ENCODE assay signal across 1 cellular context in the genomic region with DNA sequence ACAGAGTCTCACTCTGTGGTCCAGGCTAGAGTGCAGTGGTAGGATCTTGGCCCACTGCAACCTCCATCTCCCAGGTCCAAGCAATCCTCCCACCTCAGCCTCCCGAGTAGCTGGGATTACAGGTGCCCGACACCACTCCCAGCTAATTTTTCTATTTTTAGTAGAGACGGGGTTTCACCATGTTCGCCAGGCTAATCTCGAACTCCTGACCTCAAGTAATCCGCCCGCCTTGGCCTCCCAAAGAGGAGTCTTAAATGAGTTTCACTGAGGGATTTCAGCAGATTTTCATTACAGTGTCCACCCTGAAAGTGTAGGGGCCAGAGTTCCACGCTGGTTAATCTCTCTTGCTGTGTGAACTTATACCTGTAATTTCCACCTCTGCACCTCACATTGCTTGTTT.
TF ChIP-seq lines count a peak whose summit lies in the region.

No MANE protein-coding gene starts in this region.

TF ChIP-seq in GM23338, 12 proteins besides CTCF, POLR2A, EP300 and RAD21 (continued from another document):
- TF ChIP-seq, protein P1, sequence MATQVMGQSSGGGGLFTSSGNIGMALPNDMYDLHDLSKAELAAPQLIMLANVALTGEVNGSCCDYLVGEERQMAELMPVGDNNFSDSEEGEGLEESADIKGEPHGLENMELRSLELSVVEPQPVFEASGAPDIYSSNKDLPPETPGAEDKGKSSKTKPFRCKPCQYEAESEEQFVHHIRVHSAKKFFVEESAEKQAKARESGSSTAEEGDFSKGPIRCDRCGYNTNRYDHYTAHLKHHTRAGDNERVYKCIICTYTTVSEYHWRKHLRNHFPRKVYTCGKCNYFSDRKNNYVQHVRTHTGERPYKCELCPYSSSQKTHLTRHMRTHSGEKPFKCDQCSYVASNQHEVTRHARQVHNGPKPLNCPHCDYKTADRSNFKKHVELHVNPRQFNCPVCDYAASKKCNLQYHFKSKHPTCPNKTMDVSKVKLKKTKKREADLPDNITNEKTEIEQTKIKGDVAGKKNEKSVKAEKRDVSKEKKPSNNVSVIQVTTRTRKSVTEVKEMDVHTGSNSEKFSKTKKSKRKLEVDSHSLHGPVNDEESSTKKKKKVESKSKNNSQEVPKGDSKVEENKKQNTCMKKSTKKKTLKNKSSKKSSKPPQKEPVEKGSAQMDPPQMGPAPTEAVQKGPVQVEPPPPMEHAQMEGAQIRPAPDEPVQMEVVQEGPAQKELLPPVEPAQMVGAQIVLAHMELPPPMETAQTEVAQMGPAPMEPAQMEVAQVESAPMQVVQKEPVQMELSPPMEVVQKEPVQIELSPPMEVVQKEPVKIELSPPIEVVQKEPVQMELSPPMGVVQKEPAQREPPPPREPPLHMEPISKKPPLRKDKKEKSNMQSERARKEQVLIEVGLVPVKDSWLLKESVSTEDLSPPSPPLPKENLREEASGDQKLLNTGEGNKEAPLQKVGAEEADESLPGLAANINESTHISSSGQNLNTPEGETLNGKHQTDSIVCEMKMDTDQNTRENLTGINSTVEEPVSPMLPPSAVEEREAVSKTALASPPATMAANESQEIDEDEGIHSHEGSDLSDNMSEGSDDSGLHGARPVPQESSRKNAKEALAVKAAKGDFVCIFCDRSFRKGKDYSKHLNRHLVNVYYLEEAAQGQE (IDR thresholded peaks at IDR 0.05; ENCODE audit: unreplicated experiment), result no peak
- TF ChIP-seq EZH2 (IDR thresholded peaks at IDR 0.05; ENCODE audit: low read depth, unreplicated experiment) (no peak), ETS1 (IDR thresholded peaks at IDR 0.05) (no peak), NANOG (IDR thresholded peaks at IDR 0.05; ENCODE audit: borderline replicate concordance) (no peak), ZNF462 (CRISPR knock-in tag; IDR thresholded peaks at IDR 0.05) (no peak), CREB1 (CRISPR knock-in tag; IDR thresholded peaks at IDR 0.05; ENCODE audit: low read depth) (no peak)
